Comparison of ENCODE assay signal across 8 cellular contexts in genomic region chr10:118423800-118424479, GRCh38.
DNase-seq lines count a peak whose midpoint lies in the region; ATAC-seq and TF ChIP-seq lines count a peak whose summit lies in the region.

No MANE protein-coding gene starts in this region.

- BruUV-seq in A673 (replicated peaks; lab: Mats Ljungman, UMichigan) = no TSS peak

- no peak overlapping the region for H3K4me3 ChIP-seq in A673 (ENCODE audit: low read depth, low read length, poor library complexity, severe bottlenecking)

- TF ChIP-seq CTCF in A673 (conservative IDR thresholded peaks at IDR 0.05; ENCODE audit: low read depth, low read length) = peak; percentile 84

- H3K27ac ChIP-seq in A673 (ENCODE audit: low read depth, low read length, poor library complexity, severe bottlenecking) = no peak overlapping the region
- H3K27ac ChIP-seq in caudate nucleus (ENCODE audit: low read depth, low read length) = no peak overlapping the region

- intact Hi-C loops in A673 (cut with micrococcal nuclease; ENCODE audit: unreplicated experiment) = loop anchor here (1.0 kb wide), 1 partner anchor 928 kb away; no protein-coding TSS in a partner anchor

- no peaks in the 10 kb centered on the region for H3K4me1 ChIP-seq in A673 (ENCODE audit: insufficient read depth, low read length, poor library complexity, severe bottlenecking)

- H3K9me3 ChIP-seq in A673 (ENCODE audit: low read depth, low read length, poor library complexity, severe bottlenecking) = no peaks in the 10 kb centered on the region

- no peaks in the 10 kb centered on the region for H3K36me3 ChIP-seq in A673 (ENCODE audit: insufficient read depth, low read length, poor library complexity, severe bottlenecking)

- POLR2A ChIA-PET in A673 (lab: Charles Lee; ENCODE audit: low non-redundant PET) = no interaction called here

- H3K27me3 ChIP-seq in A673 (replicated peaks; ENCODE audit: insufficient read depth, low read depth, low read length, poor library complexity) = peaks cover 14% of the 10 kb centered on the region

- ATAC-seq in GM18858 (IDR thresholded peaks at IDR 0.05; ENCODE audit: unreplicated experiment) (peak; percentile 69), HG03097 (IDR thresholded peaks at IDR 0.05; ENCODE audit: low FRiP score, unreplicated experiment) (peak; percentile 77)

- DNase-seq in A673 (ENCODE audit: low spot score) (peak; percentile 91), NCI-H2196 treated with DMSO at 0.1 percent for 48 hours (lab: John Stamatoyannopoulos, UW; ENCODE audit: unreplicated experiment) (peak; percentile 29), caudate nucleus (lab: John Stamatoyannopoulos, UW) (peak in 49 of 61 donors; percentile 0 to 67 (median 23)), kidney glomerular epithelial cell (lab: John Stamatoyannopoulos, UW) (peak; percentile 86)
- DNase-seq in activated CD4-positive, CD25-positive, alpha-beta regulatory T cell (lab: John Stamatoyannopoulos, UW) = peak; percentile 4 to 18 (median 10)
- DNase-seq in stimulated activated CD4-positive, alpha-beta T cell treated with anti-CD3 and anti-CD28 coated beads, Interleukin-2, amount 100 ng/mL, for 48 hours = peak; percentile 53 to 57

- CTCF ChIA-PET in A673 (lab: Charles Lee) = interaction anchor here (0.5 kb wide), 1 partner anchor 9 kb away, joined by 3 read pairs; no protein-coding TSS in a partner anchor

Comparison
In these comparisons a context has a peak if more than half of its experiments do, and no peak if none do; other contexts are left out.
1. DNase-seq: peak in every context shown above with its lines; median percentile 91 in A673; 86 in kidney glomerular epithelial cell; 55 in stimulated activated CD4-positive, alpha-beta T cell treated with anti-CD3 and anti-CD28 coated beads, Interleukin-2, amount 100 ng/mL, for 48 hours; 29 in NCI-H2196 treated with DMSO at 0.1 percent for 48 hours; 23 in caudate nucleus; 10 in activated CD4-positive, CD25-positive, alpha-beta regulatory T cell.